8 cellular contexts compared by ENCODE assay signal in the genomic region with DNA sequence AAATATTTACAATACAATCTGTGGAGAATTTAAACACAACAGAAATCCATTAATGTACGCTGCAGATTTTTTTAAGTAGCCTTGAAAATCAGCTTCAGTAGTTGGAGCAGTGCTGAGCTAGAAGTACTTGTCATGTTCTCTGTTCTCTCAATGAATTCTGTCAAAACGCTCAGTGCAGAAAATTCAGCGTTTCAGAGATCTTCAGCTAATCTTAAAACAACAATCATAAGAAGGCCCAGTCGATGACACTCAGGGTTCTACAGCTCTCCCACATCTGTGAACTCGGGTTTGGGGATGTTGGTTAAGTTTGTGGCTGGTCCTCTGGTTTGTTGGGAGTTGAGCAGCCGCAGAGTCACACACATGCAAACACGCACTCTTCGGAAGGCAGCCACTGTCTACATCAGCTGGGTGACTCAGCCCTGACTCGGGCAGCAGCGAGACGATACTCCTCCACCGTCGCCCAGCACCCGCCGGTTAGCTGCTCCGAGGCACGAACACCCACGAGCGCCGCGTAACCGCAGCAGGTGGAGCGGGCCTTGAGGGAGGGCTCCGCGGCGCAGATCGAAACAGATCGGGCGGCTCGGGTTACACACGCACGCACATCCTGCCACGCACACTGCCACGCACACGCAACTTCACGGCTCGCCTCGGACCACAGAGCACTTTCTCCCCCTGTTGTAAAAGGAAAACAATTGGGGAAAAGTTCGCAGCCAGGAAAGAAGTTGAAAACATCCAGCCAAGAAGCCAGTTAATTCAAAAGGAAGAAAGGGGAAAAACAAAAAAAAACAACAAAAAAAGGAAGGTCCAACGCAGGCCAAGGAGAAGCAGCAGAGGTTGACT.
DNase-seq lines count a peak whose midpoint lies in the region; ATAC-seq and TF ChIP-seq lines count a peak whose summit lies in the region.

No MANE protein-coding gene starts in this region.

- H3K27me3 Mint-ChIP-seq in neural progenitor cell (ENCODE audit: insufficient read depth, low read depth): peaks cover 61% of the 10 kb centered on the region
- no peaks in the 10 kb centered on the region for H3K27me3 Mint-ChIP-seq in stimulated activated naive CD8-positive, alpha-beta T cell treated with anti-CD3 and anti-CD28 coated beads, Interleukin-15, amount 100 ng/mL, for 72 hours

- H3K36me3 ChIP-seq in neural progenitor cell: no peaks in the 10 kb centered on the region

- no peaks in the 10 kb centered on the region for H3K79me2 ChIP-seq in neural progenitor cell (ENCODE audit: low read depth)

- no peak for TF ChIP-seq CTCF in fibroblast of the aortic adventitia (IDR thresholded peaks at IDR 0.05; ENCODE audit: insufficient read depth, low read length)
- TF ChIP-seq CTCF in neural progenitor cell (IDR thresholded peaks at IDR 0.05): no peak

- no peaks in the 10 kb centered on the region for H3K9me3 Mint-ChIP-seq in neural progenitor cell
- no peaks in the 10 kb centered on the region for H3K9me3 Mint-ChIP-seq in stimulated activated naive CD8-positive, alpha-beta T cell treated with anti-CD3 and anti-CD28 coated beads, Interleukin-15, amount 100 ng/mL, for 72 hours

- H3K27ac Mint-ChIP-seq in neural progenitor cell: no peak overlapping the region
- H3K27ac Mint-ChIP-seq in stimulated activated naive CD8-positive, alpha-beta T cell treated with anti-CD3 and anti-CD28 coated beads, Interleukin-15, amount 100 ng/mL, for 72 hours: peak overlapping the region; percentile 99 to 100

- peaks cover 24% of the 10 kb centered on the region for H3K4me1 Mint-ChIP-seq in neural progenitor cell
- peaks cover 63% of the 10 kb centered on the region for H3K4me1 Mint-ChIP-seq in stimulated activated naive CD8-positive, alpha-beta T cell treated with anti-CD3 and anti-CD28 coated beads, Interleukin-15, amount 100 ng/mL, for 72 hours

- no peaks in the 10 kb centered on the region for H3K9me3 ChIP-seq in neural progenitor cell (ENCODE audit: low read depth)

- peaks cover 99% of the 10 kb centered on the region for H3K27me3 ChIP-seq in neural progenitor cell

- peaks cover 40% of the 10 kb centered on the region for H3F3A ChIP-seq in neural progenitor cell (ENCODE audit: low read depth)

- H4K20me1 ChIP-seq in neural progenitor cell (ENCODE audit: low read depth): peaks cover 53% of the 10 kb centered on the region

- H3K4me3 ChIP-seq in fibroblast of the aortic adventitia (ENCODE audit: low read depth, low read length) (peak overlapping the region; percentile 88), neural progenitor cell (peak overlapping the region; percentile 62)

- H3K4me2 ChIP-seq in neural progenitor cell: peak overlapping the region; percentile 99

- H3K27ac ChIP-seq in neural progenitor cell: no peak overlapping the region

- ATAC-seq in HG03521 (IDR thresholded peaks at IDR 0.05; ENCODE audit: unreplicated experiment): peak; percentile 23
- peak; percentile 73 for ATAC-seq in stimulated activated naive CD8-positive, alpha-beta T cell treated with anti-CD3 and anti-CD28 coated beads, Interleukin-15, amount 100 ng/mL, for 72 hours

- no peaks in the 10 kb centered on the region for H3K36me3 Mint-ChIP-seq in neural progenitor cell

- no peak overlapping the region for H3K9ac ChIP-seq in neural progenitor cell

- DNase-seq in NCI-H1417 (lab: John Stamatoyannopoulos, UW) (peak; percentile 69 to 77 (median 69)), NCI-H1417 treated with DMSO at 0.1 percent for 48 hours (lab: John Stamatoyannopoulos, UW) (no peak), RKO (ENCODE audit: low spot score) (peak; percentile 97), fibroblast of the aortic adventitia (ENCODE audit: low read depth) (peak; percentile 94), neural progenitor cell (ENCODE audit: low spot score) (peak; percentile 54)
- peak; percentile 65 to 85 for DNase-seq in activated T-helper 1 cell treated with anti-CD3 and anti-CD28 coated beads, Interleukin-2, amount 50 U/mL, for 16 hours (ENCODE audit: low read depth in 1 of 2, low spot score in 1 of 2)
- DNase-seq in stimulated activated naive CD8-positive, alpha-beta T cell treated with anti-CD3 and anti-CD28 coated beads, Interleukin-15, amount 100 ng/mL, for 72 hours: peak; percentile 86 to 91

- no peak overlapping the region for H2AFZ ChIP-seq in neural progenitor cell (replicated peaks)

- peaks cover 26% of the 10 kb centered on the region for H3K4me1 ChIP-seq in neural progenitor cell

- peak overlapping the region; percentile 83 for H3K4me3 Mint-ChIP-seq in neural progenitor cell
- H3K4me3 Mint-ChIP-seq in stimulated activated naive CD8-positive, alpha-beta T cell treated with anti-CD3 and anti-CD28 coated beads, Interleukin-15, amount 100 ng/mL, for 72 hours: peak overlapping the region; percentile 94 to 99
